ENCODE assay signal across 3 cellular contexts in genomic region chr17:27349540-27350021, GRCh38.
TF ChIP-seq lines count a peak whose summit lies in the region.

No MANE protein-coding gene starts in this region.

TF ChIP-seq in liver, 16 proteins besides CTCF, POLR2A, EP300 and RAD21 (continued from another document):
- TF ChIP-seq, protein P1, sequence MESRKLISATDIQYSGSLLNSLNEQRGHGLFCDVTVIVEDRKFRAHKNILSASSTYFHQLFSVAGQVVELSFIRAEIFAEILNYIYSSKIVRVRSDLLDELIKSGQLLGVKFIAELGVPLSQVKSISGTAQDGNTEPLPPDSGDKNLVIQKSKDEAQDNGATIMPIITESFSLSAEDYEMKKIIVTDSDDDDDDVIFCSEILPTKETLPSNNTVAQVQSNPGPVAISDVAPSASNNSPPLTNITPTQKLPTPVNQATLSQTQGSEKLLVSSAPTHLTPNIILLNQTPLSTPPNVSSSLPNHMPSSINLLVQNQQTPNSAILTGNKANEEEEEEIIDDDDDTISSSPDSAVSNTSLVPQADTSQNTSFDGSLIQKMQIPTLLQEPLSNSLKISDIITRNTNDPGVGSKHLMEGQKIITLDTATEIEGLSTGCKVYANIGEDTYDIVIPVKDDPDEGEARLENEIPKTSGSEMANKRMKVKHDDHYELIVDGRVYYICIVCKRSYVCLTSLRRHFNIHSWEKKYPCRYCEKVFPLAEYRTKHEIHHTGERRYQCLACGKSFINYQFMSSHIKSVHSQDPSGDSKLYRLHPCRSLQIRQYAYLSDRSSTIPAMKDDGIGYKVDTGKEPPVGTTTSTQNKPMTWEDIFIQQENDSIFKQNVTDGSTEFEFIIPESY (IDR thresholded peaks at IDR 0.05), result no peak
- TF ChIP-seq, protein P2, sequence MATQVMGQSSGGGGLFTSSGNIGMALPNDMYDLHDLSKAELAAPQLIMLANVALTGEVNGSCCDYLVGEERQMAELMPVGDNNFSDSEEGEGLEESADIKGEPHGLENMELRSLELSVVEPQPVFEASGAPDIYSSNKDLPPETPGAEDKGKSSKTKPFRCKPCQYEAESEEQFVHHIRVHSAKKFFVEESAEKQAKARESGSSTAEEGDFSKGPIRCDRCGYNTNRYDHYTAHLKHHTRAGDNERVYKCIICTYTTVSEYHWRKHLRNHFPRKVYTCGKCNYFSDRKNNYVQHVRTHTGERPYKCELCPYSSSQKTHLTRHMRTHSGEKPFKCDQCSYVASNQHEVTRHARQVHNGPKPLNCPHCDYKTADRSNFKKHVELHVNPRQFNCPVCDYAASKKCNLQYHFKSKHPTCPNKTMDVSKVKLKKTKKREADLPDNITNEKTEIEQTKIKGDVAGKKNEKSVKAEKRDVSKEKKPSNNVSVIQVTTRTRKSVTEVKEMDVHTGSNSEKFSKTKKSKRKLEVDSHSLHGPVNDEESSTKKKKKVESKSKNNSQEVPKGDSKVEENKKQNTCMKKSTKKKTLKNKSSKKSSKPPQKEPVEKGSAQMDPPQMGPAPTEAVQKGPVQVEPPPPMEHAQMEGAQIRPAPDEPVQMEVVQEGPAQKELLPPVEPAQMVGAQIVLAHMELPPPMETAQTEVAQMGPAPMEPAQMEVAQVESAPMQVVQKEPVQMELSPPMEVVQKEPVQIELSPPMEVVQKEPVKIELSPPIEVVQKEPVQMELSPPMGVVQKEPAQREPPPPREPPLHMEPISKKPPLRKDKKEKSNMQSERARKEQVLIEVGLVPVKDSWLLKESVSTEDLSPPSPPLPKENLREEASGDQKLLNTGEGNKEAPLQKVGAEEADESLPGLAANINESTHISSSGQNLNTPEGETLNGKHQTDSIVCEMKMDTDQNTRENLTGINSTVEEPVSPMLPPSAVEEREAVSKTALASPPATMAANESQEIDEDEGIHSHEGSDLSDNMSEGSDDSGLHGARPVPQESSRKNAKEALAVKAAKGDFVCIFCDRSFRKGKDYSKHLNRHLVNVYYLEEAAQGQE (IDR thresholded peaks at IDR 0.05), result no peak
- TF ChIP-seq RXRA (IDR thresholded peaks at IDR 0.05), result no peak
- no peak for TF ChIP-seq HNF4A (conservative IDR thresholded peaks at IDR 0.05)
- no peak for TF ChIP-seq EGR1 (IDR thresholded peaks at IDR 0.05; ENCODE audit: low read depth in 2 of 2)
- no peak for TF ChIP-seq FOXA1 (IDR thresholded peaks at IDR 0.05)
- TF ChIP-seq MAX (IDR thresholded peaks at IDR 0.05), result no peak
- TF ChIP-seq FOXA2 (IDR thresholded peaks at IDR 0.05), result no peak
- TF ChIP-seq NR2F2 (IDR thresholded peaks at IDR 0.05), result no peak
- no peak for TF ChIP-seq GABPA (IDR thresholded peaks at IDR 0.05 in 1 of 2, conservative IDR thresholded peaks at IDR 0.05 in 1 of 2)
- no peak for TF ChIP-seq TAF1 (conservative IDR thresholded peaks at IDR 0.05)
- TF ChIP-seq YY1 (IDR thresholded peaks at IDR 0.05), result no peak
- no peak for TF ChIP-seq ATF3 (IDR thresholded peaks at IDR 0.05)
TF ChIP-seq in liver: peak in this region for 0.

TF ChIP-seq in HepG2, 621 proteins besides CTCF, POLR2A, EP300 and RAD21:
- TF ChIP-seq, protein P3, sequence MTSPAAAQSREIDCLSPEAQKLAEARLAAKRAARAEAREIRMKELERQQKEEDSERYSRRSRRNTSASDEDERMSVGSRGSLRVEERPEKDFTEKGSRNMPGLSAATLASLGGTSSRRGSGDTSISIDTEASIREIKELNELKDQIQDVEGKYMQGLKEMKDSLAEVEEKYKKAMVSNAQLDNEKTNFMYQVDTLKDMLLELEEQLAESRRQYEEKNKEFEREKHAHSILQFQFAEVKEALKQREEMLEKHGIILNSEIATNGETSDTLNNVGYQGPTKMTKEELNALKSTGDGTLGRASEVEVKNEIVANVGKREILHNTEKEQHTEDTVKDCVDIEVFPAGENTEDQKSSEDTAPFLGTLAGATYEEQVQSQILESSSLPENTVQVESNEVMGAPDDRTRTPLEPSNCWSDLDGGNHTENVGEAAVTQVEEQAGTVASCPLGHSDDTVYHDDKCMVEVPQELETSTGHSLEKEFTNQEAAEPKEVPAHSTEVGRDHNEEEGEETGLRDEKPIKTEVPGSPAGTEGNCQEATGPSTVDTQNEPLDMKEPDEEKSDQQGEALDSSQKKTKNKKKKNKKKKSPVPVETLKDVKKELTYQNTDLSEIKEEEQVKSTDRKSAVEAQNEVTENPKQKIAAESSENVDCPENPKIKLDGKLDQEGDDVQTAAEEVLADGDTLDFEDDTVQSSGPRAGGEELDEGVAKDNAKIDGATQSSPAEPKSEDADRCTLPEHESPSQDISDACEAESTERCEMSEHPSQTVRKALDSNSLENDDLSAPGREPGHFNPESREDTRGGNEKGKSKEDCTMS (CRISPR knock-in tag; conservative IDR thresholded peaks at IDR 0.05), result no peak
- no peak for TF ChIP-seq ZSCAN29 (CRISPR knock-in tag; conservative IDR thresholded peaks at IDR 0.05)
- TF ChIP-seq ZNF678 (CRISPR knock-in tag; IDR thresholded peaks at IDR 0.05), result no peak
- no peak for TF ChIP-seq ZNF510 (CRISPR knock-in tag; IDR thresholded peaks at IDR 0.05; ENCODE audit: low read depth)
TF ChIP-seq in HepG2: peak in this region for 0.

TF ChIP-seq in SK-N-SH, 30 proteins besides CTCF, POLR2A, EP300 and RAD21 (continued from another document):
- TF ChIP-seq USF1 (IDR thresholded peaks at IDR 0.05; ENCODE audit: borderline replicate concordance, low read depth) (no peak), TAF1 (IDR thresholded peaks at IDR 0.05; ENCODE audit: borderline replicate concordance, low read depth, low read length) (no peak), FOXJ3 (CRISPR knock-in tag; IDR thresholded peaks at IDR 0.05) (no peak), NRF1 (IDR thresholded peaks at IDR 0.05; ENCODE audit: low read depth, low read length) (no peak), MXI1 (IDR thresholded peaks at IDR 0.05; ENCODE audit: low read depth, low read length) (no peak), CHD2 (IDR thresholded peaks at IDR 0.05; ENCODE audit: low read length, partially characterized antibody) (no peak), RFX5 (IDR thresholded peaks at IDR 0.05; ENCODE audit: low read length) (no peak), SMC3 (IDR thresholded peaks at IDR 0.05; ENCODE audit: low read depth, low read length) (no peak), GABPA (IDR thresholded peaks at IDR 0.05; ENCODE audit: low read depth) (no peak), POLR2AphosphoS5 (IDR thresholded peaks at IDR 0.05; ENCODE audit: low read depth, low read length) (no peak), FOSL2 (IDR thresholded peaks at IDR 0.05; ENCODE audit: borderline replicate concordance, low read depth) (no peak)
- TF ChIP-seq, protein P1 (IDR thresholded peaks at IDR 0.05; ENCODE audit: borderline replicate concordance, low read depth), result no peak
- TF ChIP-seq, protein P4, sequence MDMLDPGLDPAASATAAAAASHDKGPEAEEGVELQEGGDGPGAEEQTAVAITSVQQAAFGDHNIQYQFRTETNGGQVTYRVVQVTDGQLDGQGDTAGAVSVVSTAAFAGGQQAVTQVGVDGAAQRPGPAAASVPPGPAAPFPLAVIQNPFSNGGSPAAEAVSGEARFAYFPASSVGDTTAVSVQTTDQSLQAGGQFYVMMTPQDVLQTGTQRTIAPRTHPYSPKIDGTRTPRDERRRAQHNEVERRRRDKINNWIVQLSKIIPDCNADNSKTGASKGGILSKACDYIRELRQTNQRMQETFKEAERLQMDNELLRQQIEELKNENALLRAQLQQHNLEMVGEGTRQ (IDR thresholded peaks at IDR 0.05; ENCODE audit: borderline replicate concordance, low read depth, low read length), result no peak
